15 cellular contexts compared by ENCODE assay signal in the genomic region with DNA sequence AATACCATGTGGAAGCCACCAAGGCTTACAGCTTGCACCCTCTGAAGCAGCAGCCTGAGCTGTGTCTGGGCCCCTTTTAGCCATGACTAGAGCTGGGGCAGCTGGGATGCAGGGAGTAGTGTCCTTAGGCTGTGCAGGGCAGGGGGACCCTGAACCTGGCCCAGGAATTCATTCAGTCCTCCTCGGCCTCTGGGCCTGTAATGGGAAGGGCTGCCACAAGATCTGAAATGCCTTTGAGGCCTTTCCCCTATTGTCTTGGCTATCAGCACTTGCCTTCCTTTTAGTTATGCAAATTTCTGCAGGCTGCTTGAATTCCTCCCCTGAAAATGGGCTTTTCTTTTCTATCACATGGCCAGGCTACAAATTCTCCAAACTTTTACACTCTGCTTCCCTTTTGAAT. TPM values are rescaled to one million over a fixed set of nuclear protein-coding genes. Genes with fewer than 3 reads are reported as not detected.
A peak's percentile ranks its signal among the peaks of the same experiment; 100 is the strongest.
DNase-seq lines count a peak whose midpoint lies in the region; ATAC-seq and TF ChIP-seq lines count a peak whose summit lies in the region.
"Had no signal": no experiment of that assay in that cellular context is flagged by ENCODE, and none has a peak within 500 bp of the region (broad histone marks: within the 10 kb centered on the region; RNA-seq: fewer than 3 reads in every experiment).

No MANE protein-coding gene starts in this region.

- peaks cover 10% of the 10 kb centered on the region for H3K27me3 Mint-ChIP-seq in H9 (ENCODE audit: low read depth)
- H3K27me3 Mint-ChIP-seq in CD8-positive, alpha-beta memory T cell = no peaks in the 10 kb centered on the region
- H3K27me3 Mint-ChIP-seq: IgD-negative memory B cell had no signal

- H3K9ac ChIP-seq in H9 (ENCODE audit: extremely low read depth, insufficient read length, low read length) = no peak overlapping the region
- no peak overlapping the region for H3K9ac ChIP-seq in neuronal stem cell (ENCODE audit: low read depth, low read length, poor library complexity)

- H2BK20ac ChIP-seq in H9 (ENCODE audit: low read depth, low read length, poor library complexity, severe bottlenecking) = no peak overlapping the region

- H4K20me1 ChIP-seq in H9 (ENCODE audit: control insufficient read depth, insufficient read depth, insufficient read length) = no peaks in the 10 kb centered on the region
- H4K20me1 ChIP-seq in hepatocyte (ENCODE audit: insufficient read depth, poor library complexity, severe bottlenecking) = no peaks in the 10 kb centered on the region

- H3K4me2 ChIP-seq in H9 (ENCODE audit: insufficient read depth, insufficient read length, low read length) (no peak overlapping the region), hepatocyte (no peak overlapping the region), neuronal stem cell (ENCODE audit: insufficient read depth, low read length, poor library complexity, severe bottlenecking) (no peak overlapping the region)
- H3K4me2 ChIP-seq: A549 had no signal

- no peak for TF ChIP-seq EP300 in transverse colon (IDR thresholded peaks at IDR 0.05; ENCODE audit: low read depth)

- H3K79me2 ChIP-seq in H9 (ENCODE audit: insufficient read depth, low read length) = no peaks in the 10 kb centered on the region
- H3K79me2 ChIP-seq in hepatocyte = no peaks in the 10 kb centered on the region

- H2BK120ac ChIP-seq in H9 (ENCODE audit: low read depth, low read length, poor library complexity, severe bottlenecking) = no peak overlapping the region
- H2BK120ac ChIP-seq in neuronal stem cell (ENCODE audit: low read depth, low read length) = no peak overlapping the region

- H3K9me3 Mint-ChIP-seq in H9 = peaks cover 26 to 28% of the 10 kb centered on the region in 2 experiments
- peaks cover 0 to 4% (median 0%) of the 10 kb centered on the region in 5 donors for H3K9me3 Mint-ChIP-seq in CD8-positive, alpha-beta memory T cell

- no peak overlapping the region for H3K4ac ChIP-seq in H9 (ENCODE audit: low read depth, low read length)
- no peak overlapping the region for H3K4ac ChIP-seq in neuronal stem cell (ENCODE audit: low read length)

- H3K18ac ChIP-seq in H9 (ENCODE audit: insufficient read length, low read depth, low read length) = no peak overlapping the region
- H3K18ac ChIP-seq in neuronal stem cell (ENCODE audit: low read length) = no peak overlapping the region

- no peak overlapping the region for H3K23ac ChIP-seq in H9 (ENCODE audit: insufficient read length, low read depth, low read length)
- H3K23ac ChIP-seq in neuronal stem cell (ENCODE audit: low read depth, low read length, poor library complexity) = no peak overlapping the region

- H3K23me2 ChIP-seq in H9 (ENCODE audit: insufficient read length, low read depth, low read length, poor library complexity, severe bottlenecking) = no peaks in the 10 kb centered on the region

- H2AK5ac ChIP-seq in H9 (ENCODE audit: insufficient read length, low read length) (no peak overlapping the region), neuronal stem cell (ENCODE audit: low read depth, low read length) (no peak overlapping the region)

- no peak for TF ChIP-seq CTCF in H9 (conservative IDR thresholded peaks at IDR 0.05)
- no peak for TF ChIP-seq CTCF in Panc1 (IDR thresholded peaks at IDR 0.05)
- TF ChIP-seq CTCF in hepatocyte (IDR thresholded peaks at IDR 0.05; ENCODE audit: poor library complexity) = no peak
- no peak for TF ChIP-seq CTCF in transverse colon (IDR thresholded peaks at IDR 0.05)

- H4K8ac ChIP-seq in H9 (replicated peaks; ENCODE audit: insufficient read length, low read depth, low read length) (no peak overlapping the region), neuronal stem cell (ENCODE audit: low read depth, low read length) (no peak overlapping the region)

- H4K91ac ChIP-seq in H9 (ENCODE audit: insufficient read length, low read depth, low read length) (no peak overlapping the region), neuronal stem cell (ENCODE audit: low read depth, low read length, poor library complexity) (no peak overlapping the region)

- H3K4me3 ChIP-seq in Panc1 (ENCODE audit: low read depth in 2 of 2, low read length in 2 of 2) (no peak overlapping the region), hepatocyte (no peak overlapping the region), transverse colon (no peak overlapping the region), neuronal stem cell (ENCODE audit: low read length in 2 of 2) (no peak overlapping the region)
- no peak overlapping the region for H3K4me3 ChIP-seq in CD8-positive, alpha-beta memory T cell (ENCODE audit: low read length)
- H3K4me3 ChIP-seq: A549 had no signal

- H3K27ac ChIP-seq in H9 (ENCODE audit: insufficient read length, low read depth, low read length) (no peak overlapping the region), Panc1 (ENCODE audit: low read length) (no peak overlapping the region), hepatocyte (peak overlapping the region; percentile 22), transverse colon (peak overlapping the region; percentile 13 to 63 (median 36)), neuronal stem cell (replicated peaks; ENCODE audit: low read length) (no peak overlapping the region)
- H3K27ac ChIP-seq in CD8-positive, alpha-beta memory T cell (ENCODE audit: low read depth, low read length) = no peak overlapping the region
- H3K27ac ChIP-seq: A549 had no signal

- H3K56ac ChIP-seq in H9 (ENCODE audit: insufficient read length, low read depth, low read length) = no peak overlapping the region

- H2BK15ac ChIP-seq in H9 (ENCODE audit: low read depth, low read length) (no peak overlapping the region), neuronal stem cell (ENCODE audit: low read length) (no peak overlapping the region)

- H2BK5ac ChIP-seq in H9 (ENCODE audit: insufficient read length, low read length) (no peak overlapping the region), neuronal stem cell (ENCODE audit: low read length) (no peak overlapping the region)

- H3K4me1 Mint-ChIP-seq in H9 = peaks cover 0 to 6% of the 10 kb centered on the region in 2 experiments; a peak in 1 of 4 replicates
- H3K4me1 Mint-ChIP-seq in CD8-positive, alpha-beta memory T cell = peaks cover 13 to 26% (median 15%) of the 10 kb centered on the region in 3 donors

- H2BK12ac ChIP-seq in H9 (ENCODE audit: insufficient read length, low read depth, low read length) (no peak overlapping the region), neuronal stem cell (ENCODE audit: low read length) (no peak overlapping the region)

- no TSS peak for BruUV-seq in Panc1 (replicated peaks; lab: Mats Ljungman, UMichigan)

- POLR2A ChIA-PET in Panc1 (lab: Charles Lee) = no interaction called here
- POLR2A ChIA-PET in CD8-positive, alpha-beta memory T cell (lab: Charles Lee) = no interaction called here

- intact Hi-C loops in Panc1 (cut with micrococcal nuclease; ENCODE audit: unreplicated experiment) = no loop called here
- intact Hi-C loops in transverse colon (cut with DNase I; ENCODE audit: low total_unique reads) = no loop called here

- no peaks in the 10 kb centered on the region for H3K36me3 ChIP-seq in Panc1 (ENCODE audit: control insufficient read depth, insufficient read depth, low read length)
- no peaks in the 10 kb centered on the region for H3K36me3 ChIP-seq in hepatocyte (replicated peaks; ENCODE audit: insufficient read depth, low read depth)
- no peaks in the 10 kb centered on the region for H3K36me3 ChIP-seq in transverse colon
- H3K36me3 ChIP-seq in neuronal stem cell (replicated peaks in 1 of 2; ENCODE audit: control insufficient read depth in 2 of 2, insufficient read depth in 2 of 2, low read length in 2 of 2) = no peaks in the 10 kb centered on the region
- H3K36me3 ChIP-seq in CD8-positive, alpha-beta memory T cell (ENCODE audit: insufficient read depth, low read length) = no peaks in the 10 kb centered on the region

- no peak overlapping the region for H3K4me3 Mint-ChIP-seq in H9
- H3K4me3 Mint-ChIP-seq in CD8-positive, alpha-beta memory T cell = no peak overlapping the region
- H3K4me3 Mint-ChIP-seq: CD4-positive, CD25-positive, alpha-beta regulatory T cell; IgD-negative memory B cell had no signal

- TF ChIP-seq POLR2A in transverse colon (IDR thresholded peaks at IDR 0.05) = no peak

- H2AFZ ChIP-seq in H9 (ENCODE audit: low read length) = no peak overlapping the region
- H2AFZ ChIP-seq in hepatocyte = no peak overlapping the region
- H2AFZ ChIP-seq in neuronal stem cell (ENCODE audit: low read length) = no peak overlapping the region

- H3K4me1 ChIP-seq in H9 (ENCODE audit: insufficient read depth, low read length) (no peaks in the 10 kb centered on the region), Panc1 (ENCODE audit: control insufficient read depth, insufficient read depth, low read length) (0 out of 2 replicates have a peak, but pooled peaks cover 4% of the 10 kb centered on the region), hepatocyte (ENCODE audit: insufficient read depth) (peaks cover 5% of the 10 kb centered on the region), transverse colon (peaks cover 4 to 18% (median 12%) of the 10 kb centered on the region in 4 donors), neuronal stem cell (ENCODE audit: control insufficient read depth in 2 of 2, insufficient read depth in 1 of 2, low read depth in 1 of 2, low read length in 2 of 2) (no peaks in the 10 kb centered on the region)
- H3K4me1 ChIP-seq in CD8-positive, alpha-beta memory T cell (ENCODE audit: insufficient read depth, low read length) = peaks cover 15% of the 10 kb centered on the region

- peaks cover 20% of the 10 kb centered on the region for H3K9me3 ChIP-seq in H9 (ENCODE audit: control insufficient read depth, low read depth, low read length)
- H3K9me3 ChIP-seq in Panc1 (ENCODE audit: control insufficient read depth, insufficient read depth, low read depth, low read length) = no peaks in the 10 kb centered on the region
- no peaks in the 10 kb centered on the region for H3K9me3 ChIP-seq in hepatocyte (ENCODE audit: low read depth)
- H3K9me3 ChIP-seq in transverse colon = no peaks in the 10 kb centered on the region
- H3K9me3 ChIP-seq in neuronal stem cell (replicated peaks in 1 of 2; ENCODE audit: control insufficient read depth in 2 of 2, insufficient read depth in 1 of 2, low read depth in 1 of 2, low read length in 2 of 2) = peaks cover 0 to 8% of the 10 kb centered on the region in 2 donors
- H3K9me3 ChIP-seq in CD8-positive, alpha-beta memory T cell (ENCODE audit: low read length) = no peaks in the 10 kb centered on the region
- H3K9me3 ChIP-seq: A549 had no signal

- no peak overlapping the region for H3T11ph ChIP-seq in H9 (ENCODE audit: low read length)

- no peak overlapping the region for H4K5ac ChIP-seq in H9 (ENCODE audit: insufficient read length, low read depth, low read length)

- in situ Hi-C loops in Panc1 (cut with HindIII; ENCODE audit: low pct_unique_long_range_greater_than_20kb, low sequenced_read_pairs) (no loop called here), transverse colon (cut with MboI; ENCODE audit: low pct_ligation_motif_present in 1 of 4, low pct_unique_long_range_greater_than_20kb in 1 of 4, low sequenced_read_pairs in 3 of 4) (loop anchor here in 1 of 4 donors (25.0 kb wide), 1 partner anchor 708 kb away; no protein-coding TSS in a partner anchor)

- DNase-seq in H9 = peak; percentile 43
- no peak for DNase-seq in Panc1 (ENCODE audit: low read depth, low spot score)
- no peak for DNase-seq in hepatocyte (ENCODE audit: low spot score)
- no peak for DNase-seq in transverse colon
- no peak for DNase-seq in neuronal stem cell (ENCODE audit: low spot score)
- no peak for DNase-seq in stimulated activated CD4-positive, alpha-beta T cell treated with anti-CD3 and anti-CD28 coated beads, Interleukin-2, amount 100 ng/mL, for 24 hours
- DNase-seq in CD8-positive, alpha-beta memory T cell = no peak
- DNase-seq in SKM-1 (lab: John Stamatoyannopoulos, UW; ENCODE audit: unreplicated experiment) = no peak
- DNase-seq: CD4-positive, CD25-positive, alpha-beta regulatory T cell; DMS79; GOT3; HCEC 1CT; KG1 had no signal

- ATAC-seq in Panc1 = 0 out of 2 replicates have a peak, but pooled peaks have one; percentile 46
- ATAC-seq: A549 had no signal

- no CpG with 5 or more reads among the region's 1 CpG for WGBS in H9 (ENCODE audit: extremely low coverage, insufficient read length, low lambda C conversion rate)
- WGBS in hepatocyte (ENCODE audit: low lambda C conversion rate, missing lambda C conversion rate) = 84% methylated on average over 1 of the region's 1 CpG
- WGBS in transverse colon (ENCODE audit: low coverage in 1 of 2), 2 donors = 91% methylated on average over 1 of the region's 1 CpG; no CpG with 5 or more reads in 1 of the 2 donors
- no CpG with 5 or more reads among the region's 1 CpG for WGBS in neuronal stem cell (ENCODE audit: extremely low coverage in 2 of 2, insufficient read length in 2 of 2, insufficient replicate concordance in 1 of 2), 2 donors

- peaks cover 16 to 30% (median 20%) of the 10 kb centered on the region in 3 experiments for H3K36me3 Mint-ChIP-seq in H9 (ENCODE audit: insufficient read depth in 1 of 3, low read depth in 3 of 3)
- no peaks in the 10 kb centered on the region for H3K36me3 Mint-ChIP-seq in CD8-positive, alpha-beta memory T cell
- H3K36me3 Mint-ChIP-seq: IgD-negative memory B cell had no signal

- H3K14ac ChIP-seq in H9 (ENCODE audit: insufficient read depth, low read length) (no peak overlapping the region), neuronal stem cell (ENCODE audit: low read length) (no peak overlapping the region)

- no peak overlapping the region for H3K27ac Mint-ChIP-seq in H9
- H3K27ac Mint-ChIP-seq in CD8-positive, alpha-beta memory T cell = no peak overlapping the region
- H3K27ac Mint-ChIP-seq: IgD-negative memory B cell had no signal

- no peaks in the 10 kb centered on the region for H3K9me2 ChIP-seq in hepatocyte (replicated peaks; ENCODE audit: insufficient read depth)

- no peaks in the 10 kb centered on the region for H3K79me1 ChIP-seq in H9 (ENCODE audit: insufficient read depth, low read depth, low read length, poor library complexity, severe bottlenecking)
- no peaks in the 10 kb centered on the region for H3K79me1 ChIP-seq in neuronal stem cell (ENCODE audit: low read depth, low read length)

- H3K27me3 ChIP-seq in H9 (ENCODE audit: insufficient read depth, low read length) (no peaks in the 10 kb centered on the region), Panc1 (ENCODE audit: control insufficient read depth, insufficient read depth, low read length) (no peaks in the 10 kb centered on the region), hepatocyte (peaks cover 3% of the 10 kb centered on the region), transverse colon (no peaks in the 10 kb centered on the region), neuronal stem cell (ENCODE audit: control insufficient read depth in 3 of 3, insufficient read depth in 3 of 3, low read depth in 1 of 3, low read length in 3 of 3) (peaks cover 0 to 25% (median 0%) of the 10 kb centered on the region in 3 experiments)
- no peaks in the 10 kb centered on the region for H3K27me3 ChIP-seq in CD8-positive, alpha-beta memory T cell (ENCODE audit: insufficient read depth, low read length, poor library complexity, severe bottlenecking)

- CTCF ChIA-PET in Panc1 (lab: Charles Lee) = no interaction called here
- CTCF ChIA-PET in CD8-positive, alpha-beta memory T cell (lab: Charles Lee) = no interaction called here

RNA-seq across cellular contexts. Expression of gene GPR150, which starts 9.0 kb away (rescaled TPM):
- 0.11 TPM in 1 of 2 replicates, not detected in the other for total RNA-seq in H9 (2021)
- total RNA-seq in Panc1 (2021; ENCODE audit: unreplicated experiment) = 0.54 TPM
- 0.57 TPM for polyA plus RNA-seq in Panc1 (2012; ENCODE audit: insufficient read length)
- 0.36 TPM in 1 of 2 replicates, not detected in the other for total RNA-seq in hepatocyte
- 1.0 and 1.3 TPM in 2 replicates for polyA plus RNA-seq in hepatocyte
- total RNA-seq in transverse colon = under 1 TPM in 2 of 4 donors, not detected in 2; 0.41 to 0.60 TPM
- 0.22 TPM for polyA plus RNA-seq in neuronal stem cell (2013, experiment 1 of 2)
- 0.21 TPM for polyA plus RNA-seq in neuronal stem cell (2013, experiment 2 of 2)
- total RNA-seq in CD8-positive, alpha-beta memory T cell = under 1 TPM; 0.18 to 0.26 TPM
- 2.8 TPM for polyA plus RNA-seq in CD8-positive, alpha-beta memory T cell

RNA-seq across cellular contexts. Expression of gene RFESD, which starts 17.6 kb away (rescaled TPM):
- total RNA-seq in H9 (2021) (1.7 and 2.6 TPM in 2 replicates), Panc1 (2021; ENCODE audit: unreplicated experiment) (2.2 TPM), hepatocyte (1.6 and 3.6 TPM in 2 replicates), transverse colon (1 to 10 TPM in 2 of 4 donors, not detected in 2; 1.1 to 1.4 TPM)
- polyA plus RNA-seq in Panc1 (2012; ENCODE audit: insufficient read length) = 1.2 TPM
- polyA plus RNA-seq in hepatocyte = 2.3 and 3.4 TPM in 2 replicates
- 4.0 TPM for polyA plus RNA-seq in neuronal stem cell (2013, experiment 1 of 2)
- 3.6 TPM for polyA plus RNA-seq in neuronal stem cell (2013, experiment 2 of 2)
- 1 to 10 TPM; 4.2 to 5.4 TPM for total RNA-seq in CD8-positive, alpha-beta memory T cell
- 7.2 TPM for polyA plus RNA-seq in CD8-positive, alpha-beta memory T cell

RNA-seq across cellular contexts. Expression of gene SPATA9, which starts 53.9 kb away (rescaled TPM):
- not detected in 2 replicates for total RNA-seq in H9 (2021)
- 0.15 TPM for total RNA-seq in Panc1 (2021; ENCODE audit: unreplicated experiment)
- polyA plus RNA-seq in Panc1 (2012; ENCODE audit: insufficient read length) = 0.12 TPM
- total RNA-seq in hepatocyte = 0.33 TPM in 1 of 2 replicates, not detected in the other
- polyA plus RNA-seq in hepatocyte = 0.17 and 1.2 TPM in 2 replicates
- total RNA-seq in transverse colon = 1 to 10 TPM in 1 of 4 donors, under 1 TPM in 1, not detected in 2; 0.82 to 1.5 TPM
- 0.11 TPM for polyA plus RNA-seq in neuronal stem cell (2013, experiment 1 of 2)
- polyA plus RNA-seq in neuronal stem cell (2013, experiment 2 of 2) = 0.06 TPM
- not detected for total RNA-seq in CD8-positive, alpha-beta memory T cell
- not detected for polyA plus RNA-seq in CD8-positive, alpha-beta memory T cell
- total RNA-seq: CD4-positive, CD25-positive, alpha-beta regulatory T cell had no signal
- polyA plus RNA-seq: IgD-negative memory B cell had no signal

Comparison
In these comparisons a context has a peak if more than half of its experiments do, and no peak if none do; other contexts are left out.
1. H3K27ac ChIP-seq: peak in hepatocyte (single experiment) and transverse colon (4 of 4); none in H9 (single experiment), Panc1 (single experiment), neuronal stem cell (single experiment) and CD8-positive, alpha-beta memory T cell (single experiment).